8 cellular contexts compared by ENCODE assay signal in the genomic region with DNA sequence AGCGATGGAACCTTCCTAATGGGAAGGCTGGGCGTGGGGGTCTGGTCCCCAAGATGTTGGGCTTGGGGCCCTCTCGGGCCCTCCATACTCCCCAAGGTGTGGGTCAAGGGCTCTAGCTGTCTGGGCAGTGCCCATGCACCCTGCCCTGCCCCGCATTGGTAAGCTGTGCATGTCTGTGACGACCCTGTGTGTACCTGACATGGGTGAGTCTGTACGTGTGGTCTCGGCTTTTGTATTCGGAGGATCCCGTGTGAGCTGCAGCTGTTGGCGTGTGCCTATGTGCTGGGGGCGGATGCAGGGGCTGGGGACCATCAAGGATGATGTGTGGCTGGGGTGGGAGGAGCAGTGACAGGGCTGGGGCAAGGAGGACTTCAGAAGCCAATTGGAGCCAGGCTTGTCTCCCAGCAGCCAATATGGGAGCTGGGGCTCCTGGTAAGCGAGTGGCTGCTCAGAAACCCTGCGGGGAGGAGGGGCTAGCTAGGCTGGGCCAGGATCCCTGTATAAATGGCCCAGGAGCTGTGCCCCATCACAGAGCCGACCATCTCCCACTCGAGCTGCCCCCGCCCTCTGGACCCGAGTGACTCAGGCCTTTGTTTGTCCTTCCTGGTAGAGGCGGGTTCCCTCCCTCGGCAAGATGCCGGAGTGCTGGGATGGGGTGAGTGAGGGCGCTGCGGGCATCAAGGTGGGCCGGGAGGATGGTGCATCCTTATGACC.
DNase-seq lines count a peak whose midpoint lies in the region; ATAC-seq and TF ChIP-seq lines count a peak whose summit lies in the region.

A gene with protein sequence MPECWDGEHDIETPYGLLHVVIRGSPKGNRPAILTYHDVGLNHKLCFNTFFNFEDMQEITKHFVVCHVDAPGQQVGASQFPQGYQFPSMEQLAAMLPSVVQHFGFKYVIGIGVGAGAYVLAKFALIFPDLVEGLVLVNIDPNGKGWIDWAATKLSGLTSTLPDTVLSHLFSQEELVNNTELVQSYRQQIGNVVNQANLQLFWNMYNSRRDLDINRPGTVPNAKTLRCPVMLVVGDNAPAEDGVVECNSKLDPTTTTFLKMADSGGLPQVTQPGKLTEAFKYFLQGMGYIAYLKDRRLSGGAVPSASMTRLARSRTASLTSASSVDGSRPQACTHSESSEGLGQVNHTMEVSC (plus strand): TSS at position 529 of the 714 bp plus-strand sequence. CDS start 106 bp downstream, at position 635.

- DNase-seq in AG10803 (ENCODE audit: low read depth) (peak; percentile 75), RWPE2 (ENCODE audit: low spot score) (peak; percentile 80), skeletal muscle cell (ENCODE audit: low read depth) (peak; percentile 77), LoVo (ENCODE audit: low spot score) (no peak)
- no peak for DNase-seq in central memory CD8-positive, alpha-beta T cell (ENCODE audit: low spot score in 2 of 2)

- peaks cover 73% of the 10 kb centered on the region for H3K27me3 Mint-ChIP-seq in central memory CD8-positive, alpha-beta T cell

- peaks cover 8% of the 10 kb centered on the region; the same call in 1 of the 2 replicates for H3K27me3 ChIP-seq in HUES48 (ENCODE audit: control insufficient read depth, insufficient read depth, low read length)
- no peaks in the 10 kb centered on the region for H3K27me3 ChIP-seq in RWPE2 (ENCODE audit: insufficient read depth, poor library complexity, severe bottlenecking)

- H3K4me3 Mint-ChIP-seq in central memory CD8-positive, alpha-beta T cell, result peak within 1 kb of the TSS; percentile 58

- H3K9me3 Mint-ChIP-seq in central memory CD8-positive, alpha-beta T cell, result no peaks in the 10 kb centered on the region

- no peak for TF ChIP-seq CTCF in AG10803 (conservative IDR thresholded peaks at IDR 0.05; ENCODE audit: low read length)
- no peak for TF ChIP-seq CTCF in RWPE2 (IDR thresholded peaks at IDR 0.05; ENCODE audit: poor library complexity, severe bottlenecking)

- H3K36me3 ChIP-seq in HUES48 (ENCODE audit: control insufficient read depth, insufficient read depth, low read length) (no peaks in the 10 kb centered on the region), RWPE2 (ENCODE audit: low read depth) (no peaks in the 10 kb centered on the region)

- peak within 1 kb of the TSS; percentile 56 for H3K4me3 ChIP-seq in AG10803 (ENCODE audit: low read length)
- H3K4me3 ChIP-seq in HUES48 (ENCODE audit: low read depth, low read length), result peak within 1 kb of the TSS; percentile 86
- H3K4me3 ChIP-seq in RWPE2 (ENCODE audit: severe bottlenecking), result peak within 1 kb of the TSS; percentile 24
- H3K4me3 ChIP-seq in iPS-18c (ENCODE audit: insufficient read depth, low read depth, low read length), result peak within 1 kb of the TSS; percentile 78
- peak within 1 kb of the TSS; percentile 63 for H3K4me3 ChIP-seq in skeletal muscle cell (ENCODE audit: low read depth, low read length)

- H3K36me3 Mint-ChIP-seq in central memory CD8-positive, alpha-beta T cell (ENCODE audit: insufficient read depth), result peaks cover 1% of the 10 kb centered on the region

- H3K9me3 ChIP-seq in HUES48 (ENCODE audit: control insufficient read depth, insufficient read depth, low read length) (no peaks in the 10 kb centered on the region), RWPE2 (ENCODE audit: severe bottlenecking) (no peaks in the 10 kb centered on the region), iPS-18c (ENCODE audit: control insufficient read depth, insufficient read depth, low read length) (no peaks in the 10 kb centered on the region)

- H3K27ac ChIP-seq in HUES48 (ENCODE audit: low read depth, low read length), result no peak within 1 kb of the TSS
- H3K27ac ChIP-seq in RWPE2 (ENCODE audit: poor library complexity, severe bottlenecking), result no peak within 1 kb of the TSS

- ATAC-seq in GM19023 (IDR thresholded peaks at IDR 0.05; ENCODE audit: unreplicated experiment) (peak; percentile 64), RWPE2 (ENCODE audit: low read depth) (peak; percentile 73)
- peak; percentile 41 for ATAC-seq in central memory CD8-positive, alpha-beta T cell (replicated peaks; ENCODE audit: extremely low read depth, poor library complexity, severe bottlenecking)

- no peak within 1 kb of the TSS for H3K27ac Mint-ChIP-seq in central memory CD8-positive, alpha-beta T cell (ENCODE audit: low read depth)

- peaks cover 13% of the 10 kb centered on the region for H3K4me1 ChIP-seq in HUES48 (ENCODE audit: control insufficient read depth, insufficient read depth, low read length)
- H3K4me1 ChIP-seq in RWPE2 (ENCODE audit: insufficient read depth, poor library complexity, severe bottlenecking), result no peaks in the 10 kb centered on the region

- no peak within 1 kb of the TSS for H3K9ac ChIP-seq in HUES48 (ENCODE audit: low read depth, low read length)

- H3K4me1 Mint-ChIP-seq in central memory CD8-positive, alpha-beta T cell, result peaks cover 10% of the 10 kb centered on the region

Comparison
In these comparisons a context has a peak if more than half of its experiments do, and no peak if none do; other contexts are left out.
1. DNase-seq: peak in AG10803 (single experiment), RWPE2 (single experiment) and skeletal muscle cell (single experiment); none in central memory CD8-positive, alpha-beta T cell (0 of 2) and LoVo (single experiment).
2. H3K4me3 ChIP-seq: peak in every context shown above with its lines; median percentile 86 in HUES48; 78 in iPS-18c; 63 in skeletal muscle cell; 56 in AG10803; 24 in RWPE2.
3. Peak in every context shown above with its lines, with median percentiles within 50 percentile points of each other: ATAC-seq.